In the genomic region with DNA sequence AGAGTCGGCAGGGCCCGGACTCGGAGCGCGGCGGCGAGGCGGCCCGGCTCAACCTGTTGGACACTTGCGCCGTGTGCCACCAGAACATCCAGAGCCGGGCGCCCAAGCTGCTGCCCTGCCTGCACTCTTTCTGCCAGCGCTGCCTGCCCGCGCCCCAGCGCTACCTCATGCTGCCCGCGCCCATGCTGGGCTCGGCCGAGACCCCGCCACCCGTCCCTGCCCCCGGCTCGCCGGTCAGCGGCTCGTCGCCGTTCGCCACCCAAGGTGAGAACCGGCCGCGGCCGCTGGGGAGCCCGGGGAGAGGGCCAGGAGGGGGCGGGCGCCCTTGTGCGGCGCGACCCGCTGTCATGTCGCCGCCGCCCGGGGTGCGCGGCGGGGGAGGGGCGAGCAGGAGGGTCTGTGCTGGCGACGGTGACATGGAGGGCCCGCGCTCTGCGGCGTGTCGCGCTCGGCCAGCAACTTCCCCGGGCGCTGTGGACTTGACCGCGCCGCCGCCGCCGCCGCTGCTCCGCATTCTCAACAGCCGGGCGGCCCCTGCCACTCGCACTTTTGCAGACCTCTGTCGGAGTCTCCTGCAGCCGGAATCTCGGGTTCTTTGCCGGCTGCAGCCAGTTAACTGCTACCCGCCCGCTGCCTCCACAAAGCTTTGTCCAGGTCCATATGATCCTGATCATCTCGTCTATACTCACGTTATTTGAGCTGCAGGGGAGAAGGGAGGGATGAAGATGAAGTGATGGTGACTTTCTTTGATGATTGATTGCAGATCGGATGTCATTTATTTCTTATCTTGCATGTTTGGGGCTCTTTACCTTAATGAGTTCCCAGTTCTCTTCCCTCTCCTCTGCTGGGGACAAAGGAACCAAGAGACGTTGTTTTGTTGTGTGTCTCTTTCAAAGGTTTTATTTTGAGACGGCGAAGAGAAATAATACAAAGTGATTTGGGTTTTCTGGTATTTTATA, we compare ENCODE assay signal across 8 cellular contexts. TPM values are rescaled to one million over a fixed set of nuclear protein-coding genes. Genes with fewer than 3 reads are reported as not detected.
A peak's percentile ranks its signal among the peaks of the same experiment; 100 is the strongest.
DNase-seq lines count a peak whose midpoint lies in the region; ATAC-seq lines count a peak whose summit lies in the region.

No MANE protein-coding gene starts in this region.

- H4K5ac ChIP-seq in mesendoderm (ENCODE audit: low read length), result no peak overlapping the region

- H3K4ac ChIP-seq in mesendoderm (ENCODE audit: low read depth, low read length), result peak overlapping the region; percentile 75

- H2AK5ac ChIP-seq in mesendoderm (ENCODE audit: low read length), result no peak overlapping the region

- no peak overlapping the region for H2BK5ac ChIP-seq in mesendoderm (ENCODE audit: low read length)

- peak overlapping the region; percentile 75 for H2BK120ac ChIP-seq in mesendoderm (ENCODE audit: low read depth, low read length)

- no peak overlapping the region for H2BK15ac ChIP-seq in mesendoderm (replicated peaks; ENCODE audit: low read depth)

- peak; percentile 50 for ATAC-seq in GM18907 (IDR thresholded peaks at IDR 0.05; ENCODE audit: unreplicated experiment)
- ATAC-seq in HG03139 (IDR thresholded peaks at IDR 0.05; ENCODE audit: unreplicated experiment), result peak; percentile 33

- H4K8ac ChIP-seq in mesendoderm (ENCODE audit: low read depth, low read length), result peak overlapping the region; percentile 70

- no peak overlapping the region for H3K23ac ChIP-seq in mesendoderm (ENCODE audit: low read length)

- peak overlapping the region; percentile 92 for H3K56ac ChIP-seq in mesendoderm (ENCODE audit: low read length)

- peak overlapping the region; percentile 99 for H3K27ac ChIP-seq in mesendoderm (ENCODE audit: low read depth, low read length)

- no peaks in the 10 kb centered on the region for H3K36me3 ChIP-seq in mesendoderm (ENCODE audit: control insufficient read depth, insufficient read depth, low read length)

- peaks cover 43% of the 10 kb centered on the region for H3K79me2 ChIP-seq in mesendoderm (ENCODE audit: control insufficient read depth, insufficient read depth, low read length)

- peaks cover 2% of the 10 kb centered on the region for H3K4me1 ChIP-seq in mesendoderm (ENCODE audit: control insufficient read depth, low read depth, low read length)

- H3K9ac ChIP-seq in mesendoderm (ENCODE audit: low read length), result peak overlapping the region; percentile 93

- DNase-seq in Ammon's horn (ENCODE audit: low spot score), result peak; percentile 51
- peak; percentile 73 for DNase-seq in NCI-H526 treated with DMSO at 0.1 percent for 48 hours (lab: John Stamatoyannopoulos, UW)
- peak; percentile 85 for DNase-seq in activated CD8-positive, alpha-beta memory T cell treated with anti-CD3 and anti-CD28 coated beads for 24 hours
- DNase-seq in effector CD8-positive, alpha-beta T cell (lab: John Stamatoyannopoulos, UW), result peak; percentile 47
- DNase-seq in mesendoderm, result peak; percentile 66
- DNase-seq in stimulated activated CD8-positive, alpha-beta memory T cell treated with anti-CD3 and anti-CD28 coated beads, Interleukin-15, amount 100 ng/mL, for 24 hours (ENCODE audit: low read depth), result peak; percentile 37

- H3K79me1 ChIP-seq in mesendoderm (ENCODE audit: low read length), result no peaks in the 10 kb centered on the region

- peak overlapping the region; percentile 95 for H3K18ac ChIP-seq in mesendoderm (ENCODE audit: low read length)

- no CpG with 5 or more reads among the region's 84 CpGs for WGBS in mesendoderm (ENCODE audit: extremely low coverage, insufficient coverage, low lambda C conversion rate)

- peak overlapping the region; percentile 92 for H3K4me3 ChIP-seq in mesendoderm (ENCODE audit: low read length)

- H3K27me3 ChIP-seq in mesendoderm (ENCODE audit: insufficient read depth, low read length, poor library complexity), result no peaks in the 10 kb centered on the region

- H3K4me2 ChIP-seq in mesendoderm (ENCODE audit: low read length), result peak overlapping the region; percentile 59

RNA-seq across cellular contexts. Expression of a gene that starts 0.9 kb away (rescaled TPM):
- polyA plus RNA-seq in mesendoderm (2013, experiment 1 of 2), result 66.2 TPM
- 67.2 TPM for polyA plus RNA-seq in mesendoderm (2013, experiment 2 of 2)

Comparison
In these comparisons a context has a peak if more than half of its experiments do, and no peak if none do; other contexts are left out.
1. Peak in every context shown above with its lines: DNase-seq, ATAC-seq, H3K4me3 ChIP-seq and H3K27ac ChIP-seq.